In the genomic region with DNA sequence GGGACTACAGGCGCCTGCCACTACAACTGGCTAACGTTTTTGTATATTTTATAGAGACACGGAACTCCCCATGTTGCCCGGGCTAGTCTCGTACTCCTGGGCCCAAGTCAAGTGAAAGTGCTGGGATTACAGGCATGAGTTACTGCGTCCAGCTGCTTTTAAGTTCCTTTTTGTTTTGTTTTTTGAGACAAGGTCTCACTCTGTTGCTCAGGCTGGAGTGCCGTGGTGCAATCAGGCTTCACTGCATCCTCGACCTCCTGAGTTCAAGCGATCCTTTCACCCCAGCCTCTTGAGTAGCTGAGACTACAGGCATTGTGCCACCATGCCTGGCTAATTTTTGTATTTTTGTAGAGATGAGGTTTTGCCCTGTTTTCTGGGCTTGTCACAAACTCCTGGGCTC, we compare ENCODE assay signal across 1 cellular context.
TF ChIP-seq lines count a peak whose summit lies in the region.

No MANE protein-coding gene starts in this region.

TF ChIP-seq in H1, 55 proteins besides CTCF, POLR2A, EP300 and RAD21 (continued from another document):
- no peak for TF ChIP-seq TBP (IDR thresholded peaks at IDR 0.05; ENCODE audit: low read depth, low read length)
- no peak for TF ChIP-seq FOSL1 (IDR thresholded peaks at IDR 0.05; ENCODE audit: insufficient read depth, low read depth, low read length)
